Comparison of ENCODE assay signal across 9 cellular contexts in genomic region chrX:74382613-74383012, GRCh38. TPM values are rescaled to one million over a fixed set of nuclear protein-coding genes. Genes with fewer than 3 reads are reported as not detected.
DNase-seq lines count a peak whose midpoint lies in the region; ATAC-seq and TF ChIP-seq lines count a peak whose summit lies in the region.
"Had no signal": no experiment of that assay in that cellular context is flagged by ENCODE, and none has a peak within 500 bp of the region (broad histone marks: within the 10 kb centered on the region; RNA-seq: fewer than 3 reads in every experiment).

No MANE protein-coding gene starts in this region.

- no peak for TF ChIP-seq POLR2A in prostate gland (IDR thresholded peaks at IDR 0.05)

- H3K9ac ChIP-seq in KMS-11, result no peak overlapping the region

- no peak overlapping the region for H2AFZ ChIP-seq in KMS-11 (ENCODE audit: low read depth)

- H3K4me1 ChIP-seq in CD4-positive, CD25-positive, alpha-beta regulatory T cell (ENCODE audit: control insufficient read depth, insufficient read depth, low read length, poor library complexity, severe bottlenecking), result no peaks in the 10 kb centered on the region
- H3K4me1 ChIP-seq in KMS-11 (ENCODE audit: low read depth, poor library complexity, severe bottlenecking) (no peaks in the 10 kb centered on the region), prostate gland (replicated peaks) (no peaks in the 10 kb centered on the region)

- H3K9me3 ChIP-seq in CD4-positive, CD25-positive, alpha-beta regulatory T cell (ENCODE audit: control insufficient read depth in 2 of 2, low read length in 2 of 2), result no peaks in the 10 kb centered on the region
- H3K9me3 ChIP-seq in prostate gland, result no peaks in the 10 kb centered on the region

- no peaks in the 10 kb centered on the region for H3K79me2 ChIP-seq in KMS-11 (ENCODE audit: insufficient read depth, low read depth)

- H3K27me3 Mint-ChIP-seq in CD4-positive, CD25-positive, alpha-beta regulatory T cell, result peaks cover 6% of the 10 kb centered on the region
- no peaks in the 10 kb centered on the region for H3K27me3 Mint-ChIP-seq in glutamatergic neuron (ENCODE audit: unreplicated experiment)

- H3K27ac Mint-ChIP-seq in CD4-positive, CD25-positive, alpha-beta regulatory T cell, result no peak overlapping the region
- H3K27ac Mint-ChIP-seq in glutamatergic neuron (ENCODE audit: unreplicated experiment), result no peak overlapping the region
- H3K27ac Mint-ChIP-seq: T-helper 1 cell treated with Interleukin-12 subunit alpha and Interleukin-12 subunit beta and Interleukin-4 antibody, amounts not matched to agents 30 μg/mL and 1 μg/mL, for 36 hours had no signal

- peak; percentile 13 to 58 (median 41) for DNase-seq in CD4-positive, CD25-positive, alpha-beta regulatory T cell
- peak; percentile 35 for DNase-seq in SK-N-DZ (ENCODE audit: low spot score)
- DNase-seq in activated naive CD4-positive, alpha-beta T cell treated with anti-CD3 and anti-CD28 coated beads, Interleukin-2, amount 50 U/mL, for 16 hours, result peak; percentile 47
- peak; percentile 67 for DNase-seq in glutamatergic neuron
- DNase-seq in prostate gland (ENCODE audit: low spot score), result peak; percentile 31
- DNase-seq in cerebellar nuclear complex (lab: John Stamatoyannopoulos, UW), result no peak

- intact Hi-C loops in prostate gland (cut with DNase I), result loop anchor here (5.0 kb wide), 2 partner anchors 155 to 1220 kb away; no protein-coding TSS in a partner anchor

- no peaks in the 10 kb centered on the region for H4K20me1 ChIP-seq in KMS-11 (ENCODE audit: insufficient read depth)

- 21% methylated on average over 2 of the region's 2 CpGs for WGBS in prostate gland

- no peak overlapping the region for H3K4me3 ChIP-seq in CD4-positive, CD25-positive, alpha-beta regulatory T cell (ENCODE audit: low read depth, low read length)
- H3K4me3 ChIP-seq in KMS-11 (IDR thresholded peaks at IDR 0.05; ENCODE audit: insufficient read depth, low read depth, low read length) (no peak overlapping the region), prostate gland (no peak overlapping the region)

- H3K36me3 ChIP-seq in CD4-positive, CD25-positive, alpha-beta regulatory T cell (ENCODE audit: control insufficient read depth, insufficient read depth, low read length), result no peaks in the 10 kb centered on the region
- no peaks in the 10 kb centered on the region for H3K36me3 ChIP-seq in KMS-11 (ENCODE audit: insufficient read depth)
- no peaks in the 10 kb centered on the region for H3K36me3 ChIP-seq in prostate gland

- H3K4me2 ChIP-seq in KMS-11, result no peak overlapping the region

- H3K4me1 Mint-ChIP-seq in CD4-positive, CD25-positive, alpha-beta regulatory T cell, result no peaks in the 10 kb centered on the region
- H3K4me1 Mint-ChIP-seq in glutamatergic neuron (ENCODE audit: low read depth, unreplicated experiment), result no peaks in the 10 kb centered on the region

- no peaks in the 10 kb centered on the region for H3K9me3 Mint-ChIP-seq in CD4-positive, CD25-positive, alpha-beta regulatory T cell
- H3K9me3 Mint-ChIP-seq in glutamatergic neuron (ENCODE audit: unreplicated experiment), result no peaks in the 10 kb centered on the region
- H3K9me3 Mint-ChIP-seq: T-helper 1 cell treated with Interleukin-12 subunit alpha and Interleukin-12 subunit beta and Interleukin-4 antibody, amounts not matched to agents 30 μg/mL and 1 μg/mL, for 36 hours had no signal

- TF ChIP-seq CTCF in KMS-11 (conservative IDR thresholded peaks at IDR 0.05; ENCODE audit: low read depth, low read length), result peak; percentile 71
- peak; percentile 76 for TF ChIP-seq CTCF in glutamatergic neuron (IDR thresholded peaks at IDR 0.05; ENCODE audit: partially characterized antibody, unreplicated experiment)
- peak in 3 of 4 experiments; percentile 49 to 63 (median 54) for TF ChIP-seq CTCF in prostate gland (IDR thresholded peaks at IDR 0.05)

- no peak for ATAC-seq in CD4-positive, CD25-positive, alpha-beta regulatory T cell (ENCODE audit: low read depth in 2 of 2)
- ATAC-seq in GM19351 (IDR thresholded peaks at IDR 0.05; ENCODE audit: unreplicated experiment), result peak; percentile 99

- H3K36me3 Mint-ChIP-seq in CD4-positive, CD25-positive, alpha-beta regulatory T cell, result no peaks in the 10 kb centered on the region
- H3K36me3 Mint-ChIP-seq in glutamatergic neuron (ENCODE audit: unreplicated experiment), result no peaks in the 10 kb centered on the region

- H3K27me3 ChIP-seq in CD4-positive, CD25-positive, alpha-beta regulatory T cell (ENCODE audit: control insufficient read depth, insufficient read depth, low read length), result no peaks in the 10 kb centered on the region
- no peaks in the 10 kb centered on the region for H3K27me3 ChIP-seq in KMS-11 (ENCODE audit: insufficient read depth, low read depth)
- H3K27me3 ChIP-seq in prostate gland (replicated peaks; ENCODE audit: insufficient read depth), result no peaks in the 10 kb centered on the region

- no peak overlapping the region for H3K4me3 Mint-ChIP-seq in CD4-positive, CD25-positive, alpha-beta regulatory T cell
- H3K4me3 Mint-ChIP-seq in glutamatergic neuron (ENCODE audit: unreplicated experiment), result no peak overlapping the region
- H3K4me3 Mint-ChIP-seq: T-helper 1 cell treated with Interleukin-12 subunit alpha and Interleukin-12 subunit beta and Interleukin-4 antibody, amounts not matched to agents 30 μg/mL and 1 μg/mL, for 36 hours had no signal

- H3K27ac ChIP-seq in CD4-positive, CD25-positive, alpha-beta regulatory T cell (ENCODE audit: insufficient read depth, low read length, poor library complexity, severe bottlenecking), result no peak overlapping the region
- no peak overlapping the region for H3K27ac ChIP-seq in KMS-11
- no peak overlapping the region for H3K27ac ChIP-seq in prostate gland

RNA-seq across cellular contexts. Expression of gene SLC16A2, which starts 38.7 kb away (rescaled TPM):
- total RNA-seq in CD4-positive, CD25-positive, alpha-beta regulatory T cell, result 0.15 TPM
- polyA plus RNA-seq in CD4-positive, CD25-positive, alpha-beta regulatory T cell, result under 1 TPM in 1 of 4 donors, not detected in 3; 0.17 TPM
- polyA plus RNA-seq in SK-N-DZ (2014; cell fraction: cytosol; rRNA removed), result 5.1 and 7.2 TPM in 2 replicates
- polyA plus RNA-seq in SK-N-DZ (2014; cell fraction: nucleus; rRNA removed), result 4.6 and 6.1 TPM in 2 replicates
- total RNA-seq in glutamatergic neuron (ENCODE audit: unreplicated experiment), result 28.7 TPM
- 1 to 10 TPM; 8.7 to 9.3 TPM for total RNA-seq in prostate gland

Comparison
In these comparisons a context has a peak if more than half of its experiments do, and no peak if none do; other contexts are left out.
1. DNase-seq: peak in CD4-positive, CD25-positive, alpha-beta regulatory T cell (3 of 3), SK-N-DZ (single experiment), activated naive CD4-positive, alpha-beta T cell treated with anti-CD3 and anti-CD28 coated beads, Interleukin-2, amount 50 U/mL, for 16 hours (single experiment), glutamatergic neuron (single experiment) and prostate gland (single experiment); none in cerebellar nuclear complex (0 of 2).
2. Peak in every context shown above with its lines, with median percentiles within 50 percentile points of each other: CTCF ChIP-seq.